In the genomic region with DNA sequence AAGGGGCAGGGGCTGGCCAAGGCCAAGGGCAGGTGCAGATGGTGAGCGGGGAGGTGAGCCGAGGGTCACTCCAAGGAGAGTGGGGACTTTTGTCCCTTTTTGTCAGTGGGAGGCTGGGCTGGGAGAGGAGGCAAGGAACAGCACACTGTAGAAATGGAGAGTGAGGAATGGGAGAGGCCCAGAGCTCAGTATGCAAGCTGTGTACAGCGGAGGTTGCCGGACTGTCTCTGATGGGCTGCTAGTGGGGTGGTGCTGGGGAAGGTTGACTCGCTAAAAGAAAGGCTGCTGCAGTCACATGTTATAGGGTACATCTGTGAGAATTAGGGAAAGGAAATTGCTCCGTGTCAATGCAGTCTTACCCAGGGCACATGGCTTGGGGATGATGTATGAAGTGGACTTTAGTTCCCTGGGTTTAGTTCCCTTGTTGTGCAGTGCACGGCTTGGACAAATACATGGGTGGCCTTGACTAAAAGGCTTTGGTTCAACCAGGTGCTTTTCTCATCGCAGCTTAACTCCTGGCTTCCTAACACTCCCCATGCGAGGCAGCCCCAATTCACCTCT, we compare ENCODE assay signal across 1 cellular context.
TF ChIP-seq lines count a peak whose summit lies in the region.

No MANE protein-coding gene starts in this region.

TF ChIP-seq in HepG2, 621 proteins besides CTCF, POLR2A, EP300 and RAD21 (continued from another document and continues in another):
- TF ChIP-seq, protein P1, sequence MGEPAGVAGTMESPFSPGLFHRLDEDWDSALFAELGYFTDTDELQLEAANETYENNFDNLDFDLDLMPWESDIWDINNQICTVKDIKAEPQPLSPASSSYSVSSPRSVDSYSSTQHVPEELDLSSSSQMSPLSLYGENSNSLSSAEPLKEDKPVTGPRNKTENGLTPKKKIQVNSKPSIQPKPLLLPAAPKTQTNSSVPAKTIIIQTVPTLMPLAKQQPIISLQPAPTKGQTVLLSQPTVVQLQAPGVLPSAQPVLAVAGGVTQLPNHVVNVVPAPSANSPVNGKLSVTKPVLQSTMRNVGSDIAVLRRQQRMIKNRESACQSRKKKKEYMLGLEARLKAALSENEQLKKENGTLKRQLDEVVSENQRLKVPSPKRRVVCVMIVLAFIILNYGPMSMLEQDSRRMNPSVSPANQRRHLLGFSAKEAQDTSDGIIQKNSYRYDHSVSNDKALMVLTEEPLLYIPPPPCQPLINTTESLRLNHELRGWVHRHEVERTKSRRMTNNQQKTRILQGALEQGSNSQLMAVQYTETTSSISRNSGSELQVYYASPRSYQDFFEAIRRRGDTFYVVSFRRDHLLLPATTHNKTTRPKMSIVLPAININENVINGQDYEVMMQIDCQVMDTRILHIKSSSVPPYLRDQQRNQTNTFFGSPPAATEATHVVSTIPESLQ (CRISPR knock-in tag; conservative IDR thresholded peaks at IDR 0.05) = no peak
- TF ChIP-seq, protein P2, sequence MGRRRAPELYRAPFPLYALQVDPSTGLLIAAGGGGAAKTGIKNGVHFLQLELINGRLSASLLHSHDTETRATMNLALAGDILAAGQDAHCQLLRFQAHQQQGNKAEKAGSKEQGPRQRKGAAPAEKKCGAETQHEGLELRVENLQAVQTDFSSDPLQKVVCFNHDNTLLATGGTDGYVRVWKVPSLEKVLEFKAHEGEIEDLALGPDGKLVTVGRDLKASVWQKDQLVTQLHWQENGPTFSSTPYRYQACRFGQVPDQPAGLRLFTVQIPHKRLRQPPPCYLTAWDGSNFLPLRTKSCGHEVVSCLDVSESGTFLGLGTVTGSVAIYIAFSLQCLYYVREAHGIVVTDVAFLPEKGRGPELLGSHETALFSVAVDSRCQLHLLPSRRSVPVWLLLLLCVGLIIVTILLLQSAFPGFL (CRISPR knock-in tag; IDR thresholded peaks at IDR 0.05) = no peak
- TF ChIP-seq ETV6 (CRISPR knock-in tag; conservative IDR thresholded peaks at IDR 0.05) (no peak), SMAD1 (CRISPR knock-in tag; IDR thresholded peaks at IDR 0.05; ENCODE audit: borderline replicate concordance, low read depth) (no peak), SP1 (IDR thresholded peaks at IDR 0.05) (no peak), SP1 (CRISPR knock-in tag; IDR thresholded peaks at IDR 0.05) (no peak), ZNF878 (CRISPR knock-in tag; IDR thresholded peaks at IDR 0.05) (peak; percentile 69; the same call in 1 of the 2 replicates), HNF4G (IDR thresholded peaks at IDR 0.05; ENCODE audit: borderline replicate concordance, low read depth, low read length) (peak; percentile 58; the same call in 1 of the 2 replicates), HNF4G (CRISPR knock-in tag; IDR thresholded peaks at IDR 0.05; ENCODE audit: borderline replicate concordance, low read depth) (0 out of 2 replicates have a peak, but pooled peaks have one; percentile 48), IRF2 (CRISPR knock-in tag; IDR thresholded peaks at IDR 0.05) (peak; percentile 86; the same call in 1 of the 2 replicates), BORCS8-MEF2B (CRISPR knock-in tag; IDR thresholded peaks at IDR 0.05) (0 out of 2 replicates have a peak, but pooled peaks have one; percentile 45), BRD4 (CRISPR knock-in tag; IDR thresholded peaks at IDR 0.05) (no peak), KDM1A (CRISPR knock-in tag; IDR thresholded peaks at IDR 0.05) (no peak), ZNF549 (CRISPR knock-in tag; IDR thresholded peaks at IDR 0.05) (no peak), SMAD3 (CRISPR knock-in tag; IDR thresholded peaks at IDR 0.05) (0 out of 2 replicates have a peak, but pooled peaks have one; percentile 29), ZSCAN30 (CRISPR knock-in tag; IDR thresholded peaks at IDR 0.05) (no peak), EZH2 (conservative IDR thresholded peaks at IDR 0.05; ENCODE audit: low read depth, low read length) (no peak), ZBTB38 (CRISPR knock-in tag; IDR thresholded peaks at IDR 0.05) (peak; percentile 73; the same call in 1 of the 2 replicates), CBFB (CRISPR knock-in tag; IDR thresholded peaks at IDR 0.05) (0 out of 2 replicates have a peak, but pooled peaks have one; percentile 3), MAF1 (CRISPR knock-in tag; IDR thresholded peaks at IDR 0.05; ENCODE audit: borderline replicate concordance) (no peak), MYNN (CRISPR knock-in tag; IDR thresholded peaks at IDR 0.05; ENCODE audit: low read depth) (no peak), ZIK1 (CRISPR knock-in tag; IDR thresholded peaks at IDR 0.05; ENCODE audit: borderline replicate concordance, low read depth) (no peak), CAMTA2 (CRISPR knock-in tag; IDR thresholded peaks at IDR 0.05; ENCODE audit: borderline replicate concordance) (no peak), FOXP1 (IDR thresholded peaks at IDR 0.05) (no peak), FOXP1 (CRISPR knock-in tag; IDR thresholded peaks at IDR 0.05) (0 out of 2 replicates have a peak, but pooled peaks have one; percentile 24), PHB2 (IDR thresholded peaks at IDR 0.05; ENCODE audit: partially characterized antibody) (no peak), CBX5 (CRISPR knock-in tag; IDR thresholded peaks at IDR 0.05; ENCODE audit: borderline replicate concordance) (no peak), JDP2 (CRISPR knock-in tag; IDR thresholded peaks at IDR 0.05; ENCODE audit: borderline replicate concordance) (no peak), ZNF263 (CRISPR knock-in tag; IDR thresholded peaks at IDR 0.05) (0 out of 2 replicates have a peak, but pooled peaks have one; percentile 50), RXRB (CRISPR knock-in tag; IDR thresholded peaks at IDR 0.05; ENCODE audit: borderline replicate concordance) (peak; percentile 68; the same call in 1 of the 2 replicates), ZNF775 (CRISPR knock-in tag; IDR thresholded peaks at IDR 0.05; ENCODE audit: borderline replicate concordance) (no peak), CC2D1A (CRISPR knock-in tag; IDR thresholded peaks at IDR 0.05) (no peak), SP5 (CRISPR knock-in tag; IDR thresholded peaks at IDR 0.05; ENCODE audit: borderline replicate concordance, low read depth) (no peak), GPN1 (CRISPR knock-in tag; IDR thresholded peaks at IDR 0.05; ENCODE audit: borderline replicate concordance) (no peak), KDM2A (CRISPR knock-in tag; IDR thresholded peaks at IDR 0.05; ENCODE audit: borderline replicate concordance, low read depth) (no peak), ZNF660 (CRISPR knock-in tag; IDR thresholded peaks at IDR 0.05; ENCODE audit: borderline replicate concordance, low read depth) (no peak), RFX5 (IDR thresholded peaks at IDR 0.05; ENCODE audit: low read depth, low read length) (no peak), ZNF24 (IDR thresholded peaks at IDR 0.05) (no peak), CHCHD3 (CRISPR knock-in tag; IDR thresholded peaks at IDR 0.05) (no peak), ARNT (IDR thresholded peaks at IDR 0.05) (no peak), ZNF570 (CRISPR knock-in tag; IDR thresholded peaks at IDR 0.05; ENCODE audit: borderline replicate concordance) (no peak), PHF21A (CRISPR knock-in tag; IDR thresholded peaks at IDR 0.05) (peak; percentile 51; the same call in 1 of the 2 replicates)
- TF ChIP-seq, protein P3, sequence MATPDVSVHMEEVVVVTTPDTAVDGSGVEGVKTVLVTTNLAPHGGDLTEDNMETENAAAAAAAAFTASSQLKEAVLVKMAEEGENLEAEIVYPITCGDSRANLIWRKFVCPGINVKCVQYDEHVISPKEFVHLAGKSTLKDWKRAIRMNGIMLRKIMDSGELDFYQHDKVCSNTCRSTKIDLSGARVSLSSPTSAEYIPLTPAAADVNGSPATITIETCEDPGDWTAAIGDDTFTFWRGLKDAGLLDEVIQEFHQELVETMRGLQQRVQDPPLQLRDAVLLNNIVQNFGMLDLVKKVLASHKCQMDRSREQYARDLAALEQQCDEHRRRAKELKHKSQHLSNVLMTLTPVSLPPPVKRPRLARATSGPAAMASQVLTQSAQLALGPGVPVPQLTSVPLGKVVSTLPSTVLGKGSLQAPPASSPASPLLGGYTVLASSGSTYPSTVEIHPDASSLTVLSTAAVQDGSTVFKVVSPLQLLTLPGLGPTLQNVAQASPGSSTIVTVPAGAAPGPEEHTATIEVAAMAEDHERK (CRISPR knock-in tag; IDR thresholded peaks at IDR 0.05; ENCODE audit: low read depth) = no peak
- TF ChIP-seq, protein P4, sequence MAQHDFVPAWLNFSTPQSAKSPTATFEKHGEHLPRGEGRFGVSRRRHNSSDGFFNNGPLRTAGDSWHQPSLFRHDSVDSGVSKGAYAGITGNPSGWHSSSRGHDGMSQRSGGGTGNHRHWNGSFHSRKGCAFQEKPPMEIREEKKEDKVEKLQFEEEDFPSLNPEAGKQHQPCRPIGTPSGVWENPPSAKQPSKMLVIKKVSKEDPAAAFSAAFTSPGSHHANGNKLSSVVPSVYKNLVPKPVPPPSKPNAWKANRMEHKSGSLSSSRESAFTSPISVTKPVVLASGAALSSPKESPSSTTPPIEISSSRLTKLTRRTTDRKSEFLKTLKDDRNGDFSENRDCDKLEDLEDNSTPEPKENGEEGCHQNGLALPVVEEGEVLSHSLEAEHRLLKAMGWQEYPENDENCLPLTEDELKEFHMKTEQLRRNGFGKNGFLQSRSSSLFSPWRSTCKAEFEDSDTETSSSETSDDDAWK (CRISPR knock-in tag; IDR thresholded peaks at IDR 0.05) = no peak
- TF ChIP-seq, protein P5, sequence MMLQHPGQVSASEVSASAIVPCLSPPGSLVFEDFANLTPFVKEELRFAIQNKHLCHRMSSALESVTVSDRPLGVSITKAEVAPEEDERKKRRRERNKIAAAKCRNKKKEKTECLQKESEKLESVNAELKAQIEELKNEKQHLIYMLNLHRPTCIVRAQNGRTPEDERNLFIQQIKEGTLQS (CRISPR knock-in tag; IDR thresholded peaks at IDR 0.05) = no peak
- TF ChIP-seq, protein P6, sequence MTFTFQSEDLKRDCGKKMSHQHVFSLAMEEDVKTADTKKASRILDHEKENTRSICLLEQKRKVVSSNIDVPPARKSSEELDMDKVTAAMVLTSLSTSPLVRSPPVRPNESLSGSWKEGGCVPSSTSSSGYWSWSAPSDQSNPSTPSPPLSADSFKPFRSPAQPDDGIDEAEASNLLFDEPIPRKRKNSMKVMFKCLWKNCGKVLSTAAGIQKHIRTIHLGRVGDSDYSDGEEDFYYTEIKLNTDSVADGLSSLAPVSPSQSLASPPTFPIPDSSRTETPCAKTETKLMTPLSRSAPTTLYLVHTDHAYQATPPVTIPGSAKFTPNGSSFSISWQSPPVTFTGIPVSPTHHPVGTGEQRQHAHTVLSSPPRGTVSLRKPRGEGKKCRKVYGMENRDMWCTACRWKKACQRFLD (CRISPR knock-in tag; IDR thresholded peaks at IDR 0.05; ENCODE audit: borderline replicate concordance) = no peak
- TF ChIP-seq, protein P7, sequence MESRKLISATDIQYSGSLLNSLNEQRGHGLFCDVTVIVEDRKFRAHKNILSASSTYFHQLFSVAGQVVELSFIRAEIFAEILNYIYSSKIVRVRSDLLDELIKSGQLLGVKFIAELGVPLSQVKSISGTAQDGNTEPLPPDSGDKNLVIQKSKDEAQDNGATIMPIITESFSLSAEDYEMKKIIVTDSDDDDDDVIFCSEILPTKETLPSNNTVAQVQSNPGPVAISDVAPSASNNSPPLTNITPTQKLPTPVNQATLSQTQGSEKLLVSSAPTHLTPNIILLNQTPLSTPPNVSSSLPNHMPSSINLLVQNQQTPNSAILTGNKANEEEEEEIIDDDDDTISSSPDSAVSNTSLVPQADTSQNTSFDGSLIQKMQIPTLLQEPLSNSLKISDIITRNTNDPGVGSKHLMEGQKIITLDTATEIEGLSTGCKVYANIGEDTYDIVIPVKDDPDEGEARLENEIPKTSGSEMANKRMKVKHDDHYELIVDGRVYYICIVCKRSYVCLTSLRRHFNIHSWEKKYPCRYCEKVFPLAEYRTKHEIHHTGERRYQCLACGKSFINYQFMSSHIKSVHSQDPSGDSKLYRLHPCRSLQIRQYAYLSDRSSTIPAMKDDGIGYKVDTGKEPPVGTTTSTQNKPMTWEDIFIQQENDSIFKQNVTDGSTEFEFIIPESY (CRISPR knock-in tag; IDR thresholded peaks at IDR 0.05) = no peak
- TF ChIP-seq, protein P8, sequence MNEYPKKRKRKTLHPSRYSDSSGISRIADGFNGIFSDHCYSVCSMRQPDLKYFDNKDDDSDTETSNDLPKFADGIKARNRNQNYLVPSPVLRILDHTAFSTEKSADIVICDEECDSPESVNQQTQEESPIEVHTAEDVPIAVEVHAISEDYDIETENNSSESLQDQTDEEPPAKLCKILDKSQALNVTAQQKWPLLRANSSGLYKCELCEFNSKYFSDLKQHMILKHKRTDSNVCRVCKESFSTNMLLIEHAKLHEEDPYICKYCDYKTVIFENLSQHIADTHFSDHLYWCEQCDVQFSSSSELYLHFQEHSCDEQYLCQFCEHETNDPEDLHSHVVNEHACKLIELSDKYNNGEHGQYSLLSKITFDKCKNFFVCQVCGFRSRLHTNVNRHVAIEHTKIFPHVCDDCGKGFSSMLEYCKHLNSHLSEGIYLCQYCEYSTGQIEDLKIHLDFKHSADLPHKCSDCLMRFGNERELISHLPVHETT (CRISPR knock-in tag; conservative IDR thresholded peaks at IDR 0.05) = 0 out of 2 replicates have a peak, but pooled peaks have one; percentile 51
- TF ChIP-seq, protein P9, sequence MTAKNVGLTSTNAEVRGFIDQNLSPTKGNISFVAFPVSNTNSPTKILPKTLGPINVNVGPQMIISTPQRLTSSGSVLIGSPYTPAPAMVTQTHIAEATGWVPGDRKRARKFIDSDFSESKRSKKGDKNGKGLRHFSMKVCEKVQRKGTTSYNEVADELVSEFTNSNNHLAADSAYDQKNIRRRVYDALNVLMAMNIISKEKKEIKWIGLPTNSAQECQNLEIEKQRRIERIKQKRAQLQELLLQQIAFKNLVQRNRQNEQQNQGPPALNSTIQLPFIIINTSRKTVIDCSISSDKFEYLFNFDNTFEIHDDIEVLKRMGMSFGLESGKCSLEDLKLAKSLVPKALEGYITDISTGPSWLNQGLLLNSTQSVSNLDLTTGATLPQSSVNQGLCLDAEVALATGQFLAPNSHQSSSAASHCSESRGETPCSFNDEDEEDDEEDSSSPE (CRISPR knock-in tag; IDR thresholded peaks at IDR 0.05) = peak; percentile 53; the same call in 1 of the 2 replicates
- TF ChIP-seq, protein P10, sequence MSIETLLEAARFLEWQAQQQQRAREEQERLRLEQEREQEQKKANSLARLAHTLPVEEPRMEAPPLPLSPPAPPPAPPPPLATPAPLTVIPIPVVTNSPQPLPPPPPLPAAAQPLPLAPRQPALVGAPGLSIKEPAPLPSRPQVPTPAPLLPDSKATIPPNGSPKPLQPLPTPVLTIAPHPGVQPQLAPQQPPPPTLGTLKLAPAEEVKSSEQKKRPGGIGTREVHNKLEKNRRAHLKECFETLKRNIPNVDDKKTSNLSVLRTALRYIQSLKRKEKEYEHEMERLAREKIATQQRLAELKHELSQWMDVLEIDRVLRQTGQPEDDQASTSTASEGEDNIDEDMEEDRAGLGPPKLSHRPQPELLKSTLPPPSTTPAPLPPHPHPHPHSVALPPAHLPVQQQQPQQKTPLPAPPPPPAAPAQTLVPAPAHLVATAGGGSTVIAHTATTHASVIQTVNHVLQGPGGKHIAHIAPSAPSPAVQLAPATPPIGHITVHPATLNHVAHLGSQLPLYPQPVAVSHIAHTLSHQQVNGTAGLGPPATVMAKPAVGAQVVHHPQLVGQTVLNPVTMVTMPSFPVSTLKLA (IDR thresholded peaks at IDR 0.05) = peak; percentile 54
